ENCODE assay signal across 15 cellular contexts in genomic region chr15:21262851-21263400, GRCh38.
"Had no signal": no experiment of that assay in that cellular context is flagged by ENCODE, and none has a peak within 500 bp of the region (broad histone marks: within the 10 kb centered on the region; RNA-seq: fewer than 3 reads in every experiment).

No MANE protein-coding gene starts in this region.

- H3K4me3 ChIP-seq: adrenal gland, tibial artery had no signal

- H3K27me3 ChIP-seq: adrenal gland, tibial artery had no signal

- H3K4me1 ChIP-seq: adrenal gland, tibial artery had no signal

- H3K9me3 Mint-ChIP-seq: activated naive CD4-positive, alpha-beta T cell treated with anti-CD3 and anti-CD28 coated beads, Interleukin-2, amount 10 ng/mL, durations not matched to agents 7 days and 5 days; activated T-helper 1 cell treated with anti-CD3 and anti-CD28 coated beads, Interleukin-12 subunit alpha, Interleukin-12 subunit beta, Interleukin-2, Interleukin-4 antibody, amounts not matched to agents 30 ng/mL and 10 ng/mL and 1 ng/mL, durations not matched to agents 14 hours and 24 hours and 36 hours; immature natural killer cell; T-cell had no signal

- H3K36me3 Mint-ChIP-seq: activated naive CD4-positive, alpha-beta T cell treated with anti-CD3 and anti-CD28 coated beads, Interleukin-2, amount 10 ng/mL, durations not matched to agents 7 days and 5 days; T-cell had no signal

- DNase-seq: activated naive CD4-positive, alpha-beta T cell treated with anti-CD3 and anti-CD28 coated beads, Interleukin-2, amount 10 ng/mL, durations not matched to agents 7 days and 5 days; cerebellar nuclear complex; dermis blood vessel endothelial cell; glutamatergic neuron; immature natural killer cell; mesenchymal stem cell; retina; stimulated activated CD4-positive, alpha-beta T cell treated with anti-CD3 and anti-CD28 coated beads, Interleukin-15, amount 100 ng/mL, for 24 hours; stimulated activated CD4-positive, alpha-beta T cell treated with anti-CD3 and anti-CD28 coated beads, Interleukin-4, amount 100 ng/mL, for 24 hours; T1000; tibial artery had no signal

- H3K9me3 ChIP-seq: adrenal gland had no signal

- H3K36me3 ChIP-seq: adrenal gland, tibial artery had no signal

- H3K4me3 Mint-ChIP-seq: activated naive CD4-positive, alpha-beta T cell treated with anti-CD3 and anti-CD28 coated beads, Interleukin-2, amount 10 ng/mL, durations not matched to agents 7 days and 5 days; activated T-helper 1 cell treated with anti-CD3 and anti-CD28 coated beads, Interleukin-12 subunit alpha, Interleukin-12 subunit beta, Interleukin-2, Interleukin-4 antibody, amounts not matched to agents 30 ng/mL and 10 ng/mL and 1 ng/mL, durations not matched to agents 14 hours and 24 hours and 36 hours; immature natural killer cell; T-cell had no signal

- H3K27ac Mint-ChIP-seq: activated naive CD4-positive, alpha-beta T cell treated with anti-CD3 and anti-CD28 coated beads, Interleukin-2, amount 10 ng/mL, durations not matched to agents 7 days and 5 days; activated T-helper 1 cell treated with anti-CD3 and anti-CD28 coated beads, Interleukin-12 subunit alpha, Interleukin-12 subunit beta, Interleukin-2, Interleukin-4 antibody, amounts not matched to agents 30 ng/mL and 10 ng/mL and 1 ng/mL, durations not matched to agents 14 hours and 24 hours and 36 hours; immature natural killer cell; T-cell had no signal

- H3K27ac ChIP-seq: adrenal gland, tibial artery, VCaP had no signal

- H3K4me1 Mint-ChIP-seq: activated naive CD4-positive, alpha-beta T cell treated with anti-CD3 and anti-CD28 coated beads, Interleukin-2, amount 10 ng/mL, durations not matched to agents 7 days and 5 days; T-cell had no signal
